In genomic region chr1:34985063-34985770, GRCh38 we compare ENCODE assay signal across 8 cellular contexts. TPM values are rescaled to one million over a fixed set of nuclear protein-coding genes. Genes with fewer than 3 reads are reported as not detected.
A peak's percentile ranks its signal among the peaks of the same experiment; 100 is the strongest.
DNase-seq lines count a peak whose midpoint lies in the region; ATAC-seq and TF ChIP-seq lines count a peak whose summit lies in the region.

Gene TMEM35B, minus strand, starts transcription at chr1:34985347. Its CDS starts 42 bp downstream, at chr1:34985305.

- H3K27ac Mint-ChIP-seq in natural killer cell: peak within 1 kb of the TSS; percentile 87 to 90

- peaks cover 3% of the 10 kb centered on the region; the same call in 1 of the 2 replicates for H3K36me3 ChIP-seq in BJ (ENCODE audit: control insufficient read depth, insufficient read depth, low read length)
- peaks cover 6% of the 10 kb centered on the region; the same call in 1 of the 2 replicates for H3K36me3 ChIP-seq in PC-9 (ENCODE audit: low read depth)

- H3K4me1 ChIP-seq in PC-9 (replicated peaks; ENCODE audit: insufficient read depth): no peaks in the 10 kb centered on the region; the same call in 1 of the 2 replicates

- H3K27me3 Mint-ChIP-seq in natural killer cell (ENCODE audit: low read depth in 2 of 2): no peaks in the 10 kb centered on the region

- intact Hi-C loops in PC-9 (cut with micrococcal nuclease; ENCODE audit: unreplicated experiment): loop anchor here (2.0 kb wide), 1 partner anchor 46 kb away; the partner anchor contains the start of gene ZMYM6
- intact Hi-C loops in natural killer cell (cut with micrococcal nuclease): loop anchor here (1.0 kb wide), 1 partner anchor 46 kb away; the partner anchor contains the start of gene ZMYM6

- DNase-seq in BJ (ENCODE audit: low read depth) (no peak), PC-9 (peak in 1 of 2 experiments; percentile 64), fibroblast of mammary gland (ENCODE audit: low read depth) (peak; percentile 35), natural killer cell (peak; percentile 77)
- peak; percentile 63 to 72 for DNase-seq in activated T-helper 1 cell treated with anti-CD3 and anti-CD28 coated beads, Interleukin-2, amount 50 U/mL, for 16 hours (ENCODE audit: low read depth in 1 of 2, low spot score in 1 of 2)
- DNase-seq in stimulated activated naive CD4-positive, alpha-beta T cell (lab: John Stamatoyannopoulos, UW): peak; percentile 62 to 80 (median 70)

- no peaks in the 10 kb centered on the region for H3K9me2 ChIP-seq in PC-9 (ENCODE audit: insufficient read depth)

- H3K4me2 ChIP-seq in PC-9: peak within 1 kb of the TSS; percentile 94

- ATAC-seq in GM19035 (IDR thresholded peaks at IDR 0.05; ENCODE audit: unreplicated experiment) (peak; percentile 79), HG03342 (IDR thresholded peaks at IDR 0.05; ENCODE audit: unreplicated experiment) (peak; percentile 70), natural killer cell (peak; percentile 96 to 97 (median 97))

- no peaks in the 10 kb centered on the region for H3K9me3 Mint-ChIP-seq in natural killer cell

- H3K27me3 ChIP-seq in BJ (ENCODE audit: control insufficient read depth, insufficient read depth, low read length) (no peaks in the 10 kb centered on the region), PC-9 (ENCODE audit: insufficient read depth, low read depth) (no peaks in the 10 kb centered on the region)

- H3K27ac ChIP-seq in PC-9: no peak within 1 kb of the TSS

- peak within 1 kb of the TSS; percentile 97 for H3K4me3 Mint-ChIP-seq in natural killer cell

- TF ChIP-seq CTCF in BJ (IDR thresholded peaks at IDR 0.05; ENCODE audit: insufficient read depth, low read depth, low read length): no peak
- no peak for TF ChIP-seq CTCF in PC-9 (conservative IDR thresholded peaks at IDR 0.05)
- peak; percentile 7 for TF ChIP-seq CTCF in fibroblast of mammary gland (conservative IDR thresholded peaks at IDR 0.05; ENCODE audit: control insufficient read depth, insufficient read depth, low read depth, low read length)
- TF ChIP-seq CTCF in natural killer cell (IDR thresholded peaks at IDR 0.05): peak; percentile 29

- H3K9me3 ChIP-seq in PC-9 (ENCODE audit: insufficient read depth, low read depth): no peaks in the 10 kb centered on the region

- H2AFZ ChIP-seq in PC-9: peak within 1 kb of the TSS; percentile 95

- POLR2A ChIA-PET in BJ (lab: Charles Lee): interaction anchor here (1.4 kb wide), 1 partner anchor 204 kb away, joined by 4 read pairs; no protein-coding TSS in a partner anchor
- POLR2A ChIA-PET in PC-9 (lab: Charles Lee; ENCODE audit: unreplicated experiment): interaction anchor here (0.6 to 0.7 kb wide), 3 partner anchors 10 to 521 kb away, joined by 3 to 4 read pairs (median 3); no protein-coding TSS in a partner anchor

- TSS peak; percentile 59 for BruUV-seq in PC-9 (replicated peaks; lab: Mats Ljungman, UMichigan)

- no peaks in the 10 kb centered on the region for H4K20me1 ChIP-seq in PC-9 (ENCODE audit: insufficient read depth)

- H3K36me3 Mint-ChIP-seq in natural killer cell: no peaks in the 10 kb centered on the region

- no peaks in the 10 kb centered on the region for H3K79me2 ChIP-seq in PC-9 (ENCODE audit: low read depth)

- H3K4me3 ChIP-seq in BJ (ENCODE audit: low read depth, low read length): peak within 1 kb of the TSS; percentile 58
- peak within 1 kb of the TSS; percentile 71 for H3K4me3 ChIP-seq in PC-9
- peak within 1 kb of the TSS; percentile 77 for H3K4me3 ChIP-seq in fibroblast of mammary gland (ENCODE audit: control insufficient read depth, low read depth, low read length)

- peaks cover 18 to 45% of the 10 kb centered on the region in 2 donors for H3K4me1 Mint-ChIP-seq in natural killer cell

- CTCF ChIA-PET in BJ (lab: Yijun Ruan, JAX) (interaction anchor here (1.0 to 2.6 kb wide), 3 partner anchors 13 to 125 kb away, joined by 5 to 7 read pairs (median 6); partner anchors contain the start of gene SMIM12), PC-9 (lab: Charles Lee) (interaction anchor here (0.6 kb wide), 1 partner anchor 249 kb away, joined by 4 read pairs; no protein-coding TSS in a partner anchor)

- no peaks in the 10 kb centered on the region for H3F3A ChIP-seq in PC-9 (ENCODE audit: insufficient read depth, low read depth)

RNA-seq across cellular contexts. Expression of gene TMEM35B, which starts in this region (rescaled TPM):
- polyA plus RNA-seq in BJ (2011; rRNA removed): 69.4 and 79.5 TPM in 2 replicates
- 13.4 and 22.3 TPM in 2 replicates for polyA minus RNA-seq in BJ (2011; rRNA and poly(A)+ RNA removed)
- 39.8 and 41.7 TPM in 2 replicates for total RNA-seq in PC-9 (2021)
- total RNA-seq in natural killer cell: 10 to 100 TPM in 2 of 3 donors, 1 to 10 TPM in 1; 4.1 to 18.5 (median 10.5) TPM

Comparison
In these comparisons a context has a peak if more than half of its experiments do, and no peak if none do; other contexts are left out.
1. CTCF ChIP-seq: peak in fibroblast of mammary gland (single experiment) and natural killer cell (single experiment); none in BJ (single experiment) and PC-9 (single experiment).
2. Peak in every context shown above with its lines, with median percentiles within 50 percentile points of each other: H3K4me3 ChIP-seq and ATAC-seq.